1 cellular context compared by ENCODE assay signal in genomic region chr17:19238167-19238505, GRCh38.
TF ChIP-seq lines count a peak whose summit lies in the region.

No MANE protein-coding gene starts in this region.

TF ChIP-seq in K562, 482 proteins besides CTCF, POLR2A, EP300 and RAD21 (continued from another document):
- TF ChIP-seq ZBTB5 (IDR thresholded peaks at IDR 0.05) = no peak
- TF ChIP-seq THAP12 (CRISPR knock-in tag; IDR thresholded peaks at IDR 0.05) = no peak
- no peak for TF ChIP-seq MAX (CRISPR knock-in tag; IDR thresholded peaks at IDR 0.05)
- TF ChIP-seq MYNN (IDR thresholded peaks at IDR 0.05) = no peak
- no peak for TF ChIP-seq MYNN (CRISPR knock-in tag; IDR thresholded peaks at IDR 0.05)
- TF ChIP-seq FOSL1 (tag; conservative IDR thresholded peaks at IDR 0.05) = no peak
